ENCODE assay signal across 1 cellular context in genomic region chr1:116804736-116805135, GRCh38.
TF ChIP-seq lines count a peak whose summit lies in the region.

No MANE protein-coding gene starts in this region.

TF ChIP-seq in GM23338, 12 proteins besides CTCF, POLR2A, EP300 and RAD21 (continued from another document):
- TF ChIP-seq ETS1 (IDR thresholded peaks at IDR 0.05): no peak
- TF ChIP-seq STAT1 (IDR thresholded peaks at IDR 0.05; ENCODE audit: unreplicated experiment): no peak
- TF ChIP-seq ZNF331 (CRISPR knock-in tag; IDR thresholded peaks at IDR 0.05; ENCODE audit: low read depth): no peak
- no peak for TF ChIP-seq REST (IDR thresholded peaks at IDR 0.05; ENCODE audit: unreplicated experiment)
- TF ChIP-seq EZH2phosphoT487 (IDR thresholded peaks at IDR 0.05; ENCODE audit: unreplicated experiment): no peak
- no peak for TF ChIP-seq CREB1 (CRISPR knock-in tag; IDR thresholded peaks at IDR 0.05; ENCODE audit: low read depth)
- no peak for TF ChIP-seq ZNF462 (CRISPR knock-in tag; IDR thresholded peaks at IDR 0.05)
- TF ChIP-seq POLR2AphosphoS5 (IDR thresholded peaks at IDR 0.05; ENCODE audit: low read depth): no peak
- no peak for TF ChIP-seq JUNB (IDR thresholded peaks at IDR 0.05; ENCODE audit: unreplicated experiment)
